ENCODE assay signal across 12 cellular contexts in genomic region chr1:179031855-179032513, GRCh38. TPM values are rescaled to one million over a fixed set of nuclear protein-coding genes. Genes with fewer than 3 reads are reported as not detected.
A peak's percentile ranks its signal among the peaks of the same experiment; 100 is the strongest.
DNase-seq lines count a peak whose midpoint lies in the region; ATAC-seq and TF ChIP-seq lines count a peak whose summit lies in the region.
"Had no signal": no experiment of that assay in that cellular context is flagged by ENCODE, and none has a peak within 500 bp of the region (broad histone marks: within the 10 kb centered on the region; RNA-seq: fewer than 3 reads in every experiment).

No MANE protein-coding gene starts in this region.

- no peaks in the 10 kb centered on the region for H3K27me3 Mint-ChIP-seq in T-helper 17 cell

- peaks cover 64% of the 10 kb centered on the region for H3K4me1 Mint-ChIP-seq in T-helper 17 cell

- H3K4me3 ChIP-seq in left ventricle myocardium inferior = no peak overlapping the region
- H3K4me3 ChIP-seq: upper lobe of left lung had no signal

- ATAC-seq in Right ventricle myocardium inferior = no peak
- ATAC-seq in T-helper 17 cell = no peak
- ATAC-seq in HG02610 (IDR thresholded peaks at IDR 0.05; ENCODE audit: unreplicated experiment) = no peak
- ATAC-seq in HG03378 (IDR thresholded peaks at IDR 0.05; ENCODE audit: unreplicated experiment) = no peak

- intact Hi-C loops in left ventricle myocardium inferior (cut with micrococcal nuclease) (no loop called here), Right ventricle myocardium inferior (cut with DNase I) (no loop called here)

- TF ChIP-seq CTCF in left ventricle myocardium inferior (IDR thresholded peaks at IDR 0.05; ENCODE audit: borderline replicate concordance) = no peak

- peak overlapping the region; percentile 3 for H3K4me3 Mint-ChIP-seq in T-helper 17 cell

- peak overlapping the region; percentile 66 for H3K27ac Mint-ChIP-seq in T-helper 17 cell

- H3K27me3 ChIP-seq in left ventricle myocardium inferior (ENCODE audit: low read depth) = no peaks in the 10 kb centered on the region
- H3K27me3 ChIP-seq: spleen, upper lobe of left lung had no signal

- H3K9me3 ChIP-seq in left ventricle myocardium inferior (replicated peaks) (no peaks in the 10 kb centered on the region), T-helper 17 cell (ENCODE audit: control insufficient read depth, low read length, poor library complexity, severe bottlenecking) (no peaks in the 10 kb centered on the region)
- H3K9me3 ChIP-seq: spleen, upper lobe of left lung had no signal

- H3K36me3 ChIP-seq in left ventricle myocardium inferior = no peaks in the 10 kb centered on the region
- H3K36me3 ChIP-seq: spleen, upper lobe of left lung, WERI-Rb-1 had no signal

- no peak for DNase-seq in left ventricle myocardium inferior
- no peak for DNase-seq in Right ventricle myocardium inferior (ENCODE audit: missing footprints)
- no peak for DNase-seq in T-helper 17 cell
- peak; percentile 36 for DNase-seq in fibroblast of peridontal ligament (ENCODE audit: extremely low read depth)
- DNase-seq in occipital lobe (lab: John Stamatoyannopoulos, UW) = no peak
- DNase-seq in cortex of kidney (lab: John Stamatoyannopoulos, UW) = no peak
- DNase-seq: caudate nucleus, spleen, upper lobe of left lung, WERI-Rb-1 had no signal

- no peaks in the 10 kb centered on the region for H3K36me3 Mint-ChIP-seq in T-helper 17 cell (ENCODE audit: low read depth)

- peak overlapping the region; percentile 54 for H3K27ac ChIP-seq in left ventricle myocardium inferior (replicated peaks)
- H3K27ac ChIP-seq: upper lobe of left lung, WERI-Rb-1 had no signal

- H3K4me1 ChIP-seq in left ventricle myocardium inferior = peaks cover 83% of the 10 kb centered on the region

RNA-seq across cellular contexts. Expression of gene FAM20B, which starts 6.3 kb away (rescaled TPM):
- total RNA-seq in left ventricle myocardium inferior (53.8 TPM), Right ventricle myocardium inferior (60.1 TPM), T-helper 17 cell (10 to 100 TPM; 18.1 to 26.7 TPM), occipital lobe (50.8 TPM)

RNA-seq across cellular contexts. Expression of gene TOR3A, which starts 49.9 kb away (rescaled TPM):
- total RNA-seq in left ventricle myocardium inferior = 9.6 TPM
- 11.3 TPM for total RNA-seq in Right ventricle myocardium inferior
- total RNA-seq in T-helper 17 cell = 10 to 100 TPM; 29.4 to 38.5 TPM
- total RNA-seq in occipital lobe = 15.9 TPM
